24 cellular contexts compared by ENCODE assay signal in genomic region chr15:39478996-39479395, GRCh38.
A peak's percentile ranks its signal among the peaks of the same experiment; 100 is the strongest.
DNase-seq lines count a peak whose midpoint lies in the region; ATAC-seq, FAIRE-seq and TF ChIP-seq lines count a peak whose summit lies in the region.
"Had no signal": no experiment of that assay in that cellular context is flagged by ENCODE, and none has a peak within 500 bp of the region (broad histone marks: within the 10 kb centered on the region; RNA-seq: fewer than 3 reads in every experiment).

No MANE protein-coding gene starts in this region.

- peak; percentile 56 for DNase-seq in OCI-M1 (lab: John Stamatoyannopoulos, UW)
- peak; percentile 25 for DNase-seq in fibroblast of peridontal ligament (ENCODE audit: extremely low read depth)
- peak; percentile 37 for DNase-seq in small intestine
- no peak for DNase-seq in activated naive CD4-positive, alpha-beta T cell treated with anti-CD3 and anti-CD28 coated beads, Interleukin-2, amount 50 U/mL, for 16 hours
- no peak for DNase-seq in sciatic nerve (ENCODE audit: low spot score)
- DNase-seq: BE2C, Calu3, DMS79 treated with DMSO at 0.1 percent for 48 hours, GF-D8, GM23248, H7, KBM-7, NCI-H1092, NCI-H1417 treated with DMSO at 0.1 percent for 48 hours, NCI-H1694 treated with DMSO at 0.1 percent for 48 hours, NCI-H2081, NCI-H2227 treated with DMSO at 0.1 percent for 48 hours, NCI-H526 treated with DMSO at 0.1 percent for 48 hours, SK-N-SH, SW 1271 had no signal

- no peak for FAIRE-seq in small intestine (lab: Jason Lieb, UNC)
- FAIRE-seq: HepG2, RCC 7860 had no signal

- H3K9me3 ChIP-seq in Loucy (ENCODE audit: insufficient read depth, low read depth, low read length) = no peaks in the 10 kb centered on the region
- no peaks in the 10 kb centered on the region for H3K9me3 ChIP-seq in small intestine (ENCODE audit: control insufficient read depth, low read depth)
- H3K9me3 ChIP-seq: BE2C, SK-N-SH had no signal

- ATAC-seq in HG03108 (IDR thresholded peaks at IDR 0.05; ENCODE audit: unreplicated experiment) = no peak
- no peak for ATAC-seq in sciatic nerve
- ATAC-seq: HepG2 had no signal

- H3K4me3 ChIP-seq in Loucy (ENCODE audit: low read length, poor library complexity, severe bottlenecking) = no peak overlapping the region
- H3K4me3 ChIP-seq in small intestine (ENCODE audit: low read depth in 1 of 2, low read length in 2 of 2) = no peak overlapping the region
- H3K4me3 ChIP-seq: GM23248 had no signal

- H3K79me2 ChIP-seq in Loucy (ENCODE audit: insufficient read depth, low read length) = no peaks in the 10 kb centered on the region

- H3K27me3 ChIP-seq in Loucy (ENCODE audit: insufficient read depth, low read length, poor library complexity, severe bottlenecking) (no peaks in the 10 kb centered on the region), small intestine (ENCODE audit: control insufficient read depth in 2 of 2, insufficient read depth in 2 of 2, low read length in 2 of 2) (no peaks in the 10 kb centered on the region)
- H3K27me3 ChIP-seq: BE2C had no signal

- 16 to 51% (median 34%) methylated on average over 3 of the region's 3 CpGs for WGBS in small intestine, 3 donors

- H3F3A ChIP-seq in Loucy (ENCODE audit: low read depth) = no peaks in the 10 kb centered on the region

- no peaks in the 10 kb centered on the region for H4K20me1 ChIP-seq in Loucy (ENCODE audit: insufficient read depth, low read length, poor library complexity, severe bottlenecking)

- no peaks in the 10 kb centered on the region for H3K9me2 ChIP-seq in Loucy (replicated peaks; ENCODE audit: low read depth, low read length)
- H3K9me2 ChIP-seq: SK-N-SH had no signal

- H3K4me1 ChIP-seq in Loucy (ENCODE audit: insufficient read depth, low read length, poor library complexity, severe bottlenecking) = no peaks in the 10 kb centered on the region
- H3K4me1 ChIP-seq in small intestine (ENCODE audit: control insufficient read depth in 2 of 2, insufficient read depth in 1 of 2, low read depth in 1 of 2, low read length in 1 of 2) = no peaks in the 10 kb centered on the region
- H3K4me1 ChIP-seq: BE2C had no signal

- peak overlapping the region; percentile 83 for H2AFZ ChIP-seq in Loucy (ENCODE audit: low read length)
- H2AFZ ChIP-seq: GM23248 had no signal

- intact Hi-C loops in sciatic nerve (cut with DNase I) = loop anchor here (2.0 kb wide), 1 partner anchor 58 kb away; no protein-coding TSS in a partner anchor

- no peak for TF ChIP-seq CTCF in Loucy (conservative IDR thresholded peaks at IDR 0.05; ENCODE audit: low read length)

- no peak overlapping the region for H3K9ac ChIP-seq in Loucy (ENCODE audit: low read depth, low read length, poor library complexity, severe bottlenecking)
- H3K9ac ChIP-seq: GM23248, SK-N-SH had no signal

- H3K36me3 ChIP-seq in Loucy (ENCODE audit: insufficient read depth, low read length) (no peaks in the 10 kb centered on the region), small intestine (ENCODE audit: control insufficient read depth in 2 of 2, insufficient read depth in 2 of 2, low read length in 2 of 2) (no peaks in the 10 kb centered on the region)
- H3K36me3 ChIP-seq: BE2C had no signal

- H3K27ac ChIP-seq in small intestine (ENCODE audit: low read depth in 1 of 2, low read length in 1 of 2) = no peak overlapping the region
- H3K27ac ChIP-seq: GM23248 had no signal

- H3K4me2 ChIP-seq in Loucy (ENCODE audit: low read depth, low read length, poor library complexity, severe bottlenecking) = peak overlapping the region; percentile 9
- H3K4me2 ChIP-seq: SK-N-SH had no signal

Comparison
In these comparisons a context has a peak if more than half of its experiments do, and no peak if none do; other contexts are left out.
1. DNase-seq: peak in OCI-M1 (single experiment), fibroblast of peridontal ligament (single experiment) and small intestine (single experiment); none in activated naive CD4-positive, alpha-beta T cell treated with anti-CD3 and anti-CD28 coated beads, Interleukin-2, amount 50 U/mL, for 16 hours (single experiment) and sciatic nerve (single experiment).